In the genomic region with DNA sequence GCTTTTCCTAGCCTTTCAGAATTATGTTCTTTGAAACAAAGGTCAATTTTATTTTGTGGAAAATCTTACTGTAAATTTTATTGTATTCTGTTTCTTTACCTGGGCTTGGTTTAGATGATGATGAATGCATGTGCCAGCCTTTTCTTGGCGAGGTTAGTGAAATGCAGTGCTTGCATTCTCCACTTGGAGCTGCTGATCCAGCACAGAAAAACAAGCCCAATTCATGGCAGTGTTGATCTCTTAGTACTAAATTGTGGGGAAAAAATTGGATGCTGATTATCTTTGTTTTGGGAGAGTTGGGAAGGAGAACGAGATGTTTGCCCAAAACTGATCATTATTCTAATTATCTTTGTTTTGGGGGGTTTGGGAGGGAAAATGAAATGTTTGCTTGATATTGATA, we compare ENCODE assay signal across 8 cellular contexts. TPM values are rescaled to one million over a fixed set of nuclear protein-coding genes. Genes with fewer than 3 reads are reported as not detected.
DNase-seq lines count a peak whose midpoint lies in the region; ATAC-seq and TF ChIP-seq lines count a peak whose summit lies in the region.

No MANE protein-coding gene starts in this region.

- DNase-seq in ACHN (peak; percentile 41), GM13977 (ENCODE audit: low spot score) (peak; percentile 32), kidney epithelial cell (ENCODE audit: low read depth) (no peak), NOMO-1 treated with dmso at 0.1 percent for 144 hours (lab: John Stamatoyannopoulos, UW; ENCODE audit: unreplicated experiment) (no peak)
- no peak for DNase-seq in activated naive CD8-positive, alpha-beta T cell treated with anti-CD3 and anti-CD28 coated beads for 36 hours
- no peak for DNase-seq in activated CD8-positive, alpha-beta memory T cell treated with anti-CD3 and anti-CD28 coated beads, Interleukin-2, amount 50 U/mL, for 48 hours

- peaks cover 26% of the 10 kb centered on the region for H3K4me1 Mint-ChIP-seq in activated naive CD8-positive, alpha-beta T cell treated with anti-CD3 and anti-CD28 coated beads for 36 hours

- H3K4me3 Mint-ChIP-seq in activated naive CD8-positive, alpha-beta T cell treated with anti-CD3 and anti-CD28 coated beads for 36 hours: no peak overlapping the region

- H3K27ac Mint-ChIP-seq in activated naive CD8-positive, alpha-beta T cell treated with anti-CD3 and anti-CD28 coated beads for 36 hours: peak overlapping the region; percentile 0

- no peaks in the 10 kb centered on the region for H3K36me3 ChIP-seq in kidney epithelial cell (ENCODE audit: control insufficient read depth, insufficient read depth, low read length)

- peaks cover 10% of the 10 kb centered on the region for H3K27me3 Mint-ChIP-seq in activated naive CD8-positive, alpha-beta T cell treated with anti-CD3 and anti-CD28 coated beads for 36 hours

- no peaks in the 10 kb centered on the region for H3K27me3 ChIP-seq in kidney epithelial cell (ENCODE audit: control insufficient read depth, insufficient read depth, low read length)

- TF ChIP-seq CTCF in GM13977 (IDR thresholded peaks at IDR 0.05; ENCODE audit: extremely low read depth, insufficient read depth, missing control alignments): peak; percentile 17
- peak; percentile 64 for TF ChIP-seq CTCF in kidney epithelial cell (IDR thresholded peaks at IDR 0.05; ENCODE audit: insufficient read depth, low read length, poor library complexity, severe bottlenecking)

- H3K4me3 ChIP-seq in kidney epithelial cell (ENCODE audit: low read depth, low read length): no peak overlapping the region

- H3K36me3 Mint-ChIP-seq in activated naive CD8-positive, alpha-beta T cell treated with anti-CD3 and anti-CD28 coated beads for 36 hours: peaks cover 2% of the 10 kb centered on the region

- in situ Hi-C loops in ACHN (cut with HindIII; ENCODE audit: low pct_ligation_motif_present, low pct_unique_long_range_greater_than_20kb, low sequenced_read_pairs): no loop called here
- in situ Hi-C loops in GM13977 (cut with MboI; ENCODE audit: low pct_unique_long_range_greater_than_20kb, low sequenced_read_pairs, unreplicated experiment): no loop called here

- H3K9me3 Mint-ChIP-seq in activated naive CD8-positive, alpha-beta T cell treated with anti-CD3 and anti-CD28 coated beads for 36 hours: no peaks in the 10 kb centered on the region

- ATAC-seq in HG03520 (IDR thresholded peaks at IDR 0.05; ENCODE audit: unreplicated experiment) (no peak), GM19455 (IDR thresholded peaks at IDR 0.05; ENCODE audit: unreplicated experiment) (no peak)

RNA-seq across cellular contexts. Expression of a gene that starts 3.7 kb away (rescaled TPM):
- total RNA-seq in activated naive CD8-positive, alpha-beta T cell treated with anti-CD3 and anti-CD28 coated beads for 36 hours: 1 to 10 TPM; 6.1 to 7.2 TPM
- total RNA-seq in kidney epithelial cell: 21.8 and 26.7 TPM in 2 replicates

RNA-seq across cellular contexts. Expression of a gene that starts 35.5 kb away (rescaled TPM):
- total RNA-seq in activated naive CD8-positive, alpha-beta T cell treated with anti-CD3 and anti-CD28 coated beads for 36 hours: 10 to 100 TPM; 40.2 to 40.9 TPM
- total RNA-seq in kidney epithelial cell: 1.4 and 2.4 TPM in 2 replicates

Comparison
In these comparisons a context has a peak if more than half of its experiments do, and no peak if none do; other contexts are left out.
1. DNase-seq: peak in ACHN (single experiment) and GM13977 (single experiment); none in activated naive CD8-positive, alpha-beta T cell treated with anti-CD3 and anti-CD28 coated beads for 36 hours (single experiment), kidney epithelial cell (single experiment), NOMO-1 treated with dmso at 0.1 percent for 144 hours (single experiment) and activated CD8-positive, alpha-beta memory T cell treated with anti-CD3 and anti-CD28 coated beads, Interleukin-2, amount 50 U/mL, for 48 hours (single experiment).
2. RNA of a gene that starts 35.5 kb away (total RNA-seq): 40.2 to 40.9 TPM in activated naive CD8-positive, alpha-beta T cell treated with anti-CD3 and anti-CD28 coated beads for 36 hours; 1.4 to 2.4 TPM in kidney epithelial cell; every median in the first group is over 10 times any median in the second.